In the genomic region with DNA sequence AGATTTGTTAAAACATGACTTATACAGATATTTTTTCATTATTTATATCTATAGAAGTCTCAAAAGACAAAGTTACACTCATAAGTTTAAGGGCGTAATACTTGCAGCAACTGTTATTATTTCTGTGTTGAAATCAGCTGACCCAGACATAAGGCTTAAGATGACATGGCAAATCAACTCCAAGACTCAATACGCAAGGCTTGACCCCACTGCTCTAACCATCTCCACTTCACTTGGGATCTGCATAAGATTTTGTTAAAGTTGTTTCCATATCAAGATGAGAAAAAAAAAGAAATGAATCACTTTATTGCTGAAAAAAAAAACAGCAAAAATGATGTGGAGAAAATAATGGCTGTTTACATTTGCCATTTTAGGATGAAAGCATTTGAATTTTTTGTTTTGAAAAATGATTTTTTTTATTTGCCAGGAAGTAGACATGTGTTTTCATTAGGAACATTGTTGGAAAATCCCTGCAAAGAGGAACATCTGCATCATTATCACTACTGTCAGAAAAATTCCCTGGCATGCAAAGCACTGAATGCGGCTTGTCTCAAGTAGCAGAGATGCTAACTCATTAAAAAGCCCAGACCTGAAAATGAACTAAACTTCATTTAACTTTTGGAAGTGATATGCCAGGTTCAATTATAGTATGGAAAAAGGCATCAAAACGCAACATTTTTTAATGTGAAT, we compare ENCODE assay signal across 17 cellular contexts.
DNase-seq lines count a peak whose midpoint lies in the region; ATAC-seq and TF ChIP-seq lines count a peak whose summit lies in the region.
"Had no signal": no experiment of that assay in that cellular context is flagged by ENCODE, and none has a peak within 500 bp of the region (broad histone marks: within the 10 kb centered on the region; RNA-seq: fewer than 3 reads in every experiment).

No MANE protein-coding gene starts in this region.

- H3K9me3 ChIP-seq in left ventricle myocardium inferior (replicated peaks) = no peaks in the 10 kb centered on the region
- no peaks in the 10 kb centered on the region for H3K9me3 ChIP-seq in heart left ventricle
- no peaks in the 10 kb centered on the region for H3K9me3 ChIP-seq in mesenchymal stem cell (ENCODE audit: control insufficient read depth, low read length)
- H3K9me3 ChIP-seq in spleen = no peaks in the 10 kb centered on the region
- no peaks in the 10 kb centered on the region for H3K9me3 ChIP-seq in hepatocyte (ENCODE audit: low read depth)
- H3K9me3 ChIP-seq in SJCRH30 (replicated peaks) = no peaks in the 10 kb centered on the region; the same call in 1 of the 2 replicates
- H3K9me3 ChIP-seq: MG63 had no signal

- H3K9ac ChIP-seq in mesenchymal stem cell (ENCODE audit: low read length) = peak overlapping the region; percentile 48

- H3K4me1 ChIP-seq in left ventricle myocardium inferior (peaks cover 36% of the 10 kb centered on the region), heart left ventricle (peaks cover 0 to 19% (median 4%) of the 10 kb centered on the region in 12 donors), mesenchymal stem cell (ENCODE audit: control insufficient read depth, insufficient read depth, low read depth, low read length) (peaks cover 2% of the 10 kb centered on the region), spleen (peaks cover 0 to 6% (median 0%) of the 10 kb centered on the region in 6 donors), hepatocyte (ENCODE audit: insufficient read depth) (no peaks in the 10 kb centered on the region), SJCRH30 (peaks cover 3% of the 10 kb centered on the region)

- WGBS in heart left ventricle, 4 donors = 36 to 65% (median 59%) methylated on average over 4 of the region's 4 CpGs
- 100% methylated on average over 1 of the region's 4 CpGs for WGBS in mesenchymal stem cell
- 66 to 83% (median 73%) methylated on average over 4 of the region's 4 CpGs for WGBS in spleen, 5 donors
- WGBS in hepatocyte (ENCODE audit: low lambda C conversion rate, missing lambda C conversion rate) = 65% methylated on average over 4 of the region's 4 CpGs

- no peak overlapping the region for H2AK5ac ChIP-seq in mesenchymal stem cell (ENCODE audit: low read length, severe bottlenecking)

- H3K27me3 ChIP-seq in left ventricle myocardium inferior (ENCODE audit: low read depth) = no peaks in the 10 kb centered on the region
- H3K27me3 ChIP-seq in heart left ventricle = no peaks in the 10 kb centered on the region
- no peaks in the 10 kb centered on the region for H3K27me3 ChIP-seq in mesenchymal stem cell (ENCODE audit: control insufficient read depth in 1 of 2, insufficient read depth in 1 of 2, low read length in 2 of 2)
- H3K27me3 ChIP-seq in spleen (replicated peaks in 1 of 7) = no peaks in the 10 kb centered on the region
- H3K27me3 ChIP-seq in hepatocyte = no peaks in the 10 kb centered on the region
- H3K27me3 ChIP-seq in SJCRH30 = no peaks in the 10 kb centered on the region
- H3K27me3 ChIP-seq: MG63 had no signal

- no peak overlapping the region for H3K18ac ChIP-seq in mesenchymal stem cell (ENCODE audit: low read depth in 1 of 2, low read length in 2 of 2)

- H3K23ac ChIP-seq in mesenchymal stem cell (ENCODE audit: low read length in 2 of 2) = no peak overlapping the region

- H2BK12ac ChIP-seq in mesenchymal stem cell (ENCODE audit: low read length in 2 of 2) = no peak overlapping the region

- H3K27ac ChIP-seq in left ventricle myocardium inferior (replicated peaks) = peak overlapping the region; percentile 20
- H3K27ac ChIP-seq in heart left ventricle = peak overlapping the region in 2 of 12 donors; percentile 27 to 33
- H3K27ac ChIP-seq in mesenchymal stem cell (ENCODE audit: low read length, poor library complexity, severe bottlenecking) = no peak overlapping the region
- peak overlapping the region in 5 of 8 donors; percentile 13 to 35 (median 21) for H3K27ac ChIP-seq in spleen
- H3K27ac ChIP-seq in hepatocyte = no peak overlapping the region
- H3K27ac ChIP-seq in SJCRH30 = no peak overlapping the region
- H3K27ac ChIP-seq: 22Rv1, C4-2B had no signal

- H2BK120ac ChIP-seq in mesenchymal stem cell (ENCODE audit: low read depth, low read length) = no peak overlapping the region

- H3K4ac ChIP-seq in mesenchymal stem cell (ENCODE audit: low read depth in 1 of 2, low read length in 2 of 2) = no peak overlapping the region

- H4K91ac ChIP-seq in mesenchymal stem cell (ENCODE audit: low read length) = no peak overlapping the region

- no peak for ATAC-seq in heart left ventricle
- ATAC-seq: HepG2 had no signal

- DNase-seq in left ventricle myocardium inferior (no peak), heart left ventricle (no peak), cardiac fibroblast (ENCODE audit: low read depth in 2 of 2) (peak; percentile 33 to 42), mesenchymal stem cell (peak; percentile 7), spleen (no peak), NCI-H446 treated with DMSO at 0.1 percent for 48 hours (lab: John Stamatoyannopoulos, UW) (no peak), hepatocyte (ENCODE audit: low spot score) (no peak), SJCRH30 (no peak)
- DNase-seq: HFFc6, Karpas-422, MG63, NCI-H1092, NCI-H2081 treated with DMSO at 0.1 percent for 48 hours, NCI-H524 had no signal

- H3K4me2 ChIP-seq in mesenchymal stem cell (ENCODE audit: low read length, poor library complexity, severe bottlenecking) = no peak overlapping the region
- H3K4me2 ChIP-seq in hepatocyte = no peak overlapping the region

- no peak overlapping the region for H3K4me3 ChIP-seq in left ventricle myocardium inferior
- H3K4me3 ChIP-seq in heart left ventricle = no peak overlapping the region
- H3K4me3 ChIP-seq in cardiac fibroblast (replicated peaks in 1 of 2; ENCODE audit: low read depth in 2 of 2, low read length in 2 of 2) = no peak overlapping the region
- H3K4me3 ChIP-seq in mesenchymal stem cell (ENCODE audit: insufficient read depth in 1 of 2, low read depth in 1 of 2, low read length in 2 of 2) = peak overlapping the region in 1 of 2 experiments; percentile 59
- no peak overlapping the region for H3K4me3 ChIP-seq in spleen
- H3K4me3 ChIP-seq in hepatocyte = no peak overlapping the region
- H3K4me3 ChIP-seq in SJCRH30 = no peak overlapping the region
- H3K4me3 ChIP-seq: MG63 had no signal

- intact Hi-C loops in left ventricle myocardium inferior (cut with micrococcal nuclease) (no loop called here), heart left ventricle (cut with DNase I) (no loop called here), spleen (cut with DNase I; ENCODE audit: low total_unique reads) (no loop called here)

- TF ChIP-seq CTCF in left ventricle myocardium inferior (IDR thresholded peaks at IDR 0.05; ENCODE audit: borderline replicate concordance) = no peak
- TF ChIP-seq CTCF in heart left ventricle (IDR thresholded peaks at IDR 0.05) = no peak
- no peak for TF ChIP-seq CTCF in cardiac fibroblast (IDR thresholded peaks at IDR 0.05; ENCODE audit: low read depth, low read length)
- TF ChIP-seq CTCF in spleen (IDR thresholded peaks at IDR 0.05 in 8 of 11, conservative IDR thresholded peaks at IDR 0.05 in 3 of 11) = no peak
- no peak for TF ChIP-seq CTCF in hepatocyte (IDR thresholded peaks at IDR 0.05; ENCODE audit: poor library complexity)

- H3K79me2 ChIP-seq in hepatocyte = no peaks in the 10 kb centered on the region

- H3K14ac ChIP-seq in mesenchymal stem cell (ENCODE audit: low read length in 2 of 2) = no peak overlapping the region

- H2BK5ac ChIP-seq in mesenchymal stem cell (ENCODE audit: low read depth, low read length, poor library complexity, severe bottlenecking) = no peak overlapping the region

- no peak for TF ChIP-seq POLR2A in heart left ventricle (IDR thresholded peaks at IDR 0.05)
- no peak for TF ChIP-seq POLR2A in spleen (IDR thresholded peaks at IDR 0.05)

- H3K36me3 ChIP-seq in left ventricle myocardium inferior (no peaks in the 10 kb centered on the region), heart left ventricle (no peaks in the 10 kb centered on the region), mesenchymal stem cell (ENCODE audit: control insufficient read depth in 1 of 2, insufficient read depth in 2 of 2, low read depth in 1 of 2, low read length in 2 of 2) (peaks cover 0 to 5% of the 10 kb centered on the region in 2 experiments), spleen (no peaks in the 10 kb centered on the region), hepatocyte (replicated peaks; ENCODE audit: insufficient read depth, low read depth) (no peaks in the 10 kb centered on the region), SJCRH30 (peaks cover 8% of the 10 kb centered on the region; the same call in 1 of the 2 replicates)
- H3K36me3 ChIP-seq: MG63 had no signal

- H2BK15ac ChIP-seq in mesenchymal stem cell (ENCODE audit: low read depth, poor library complexity, severe bottlenecking) = no peak overlapping the region

- H4K20me1 ChIP-seq in hepatocyte (ENCODE audit: insufficient read depth, poor library complexity, severe bottlenecking) = no peaks in the 10 kb centered on the region

- H3K9me2 ChIP-seq in hepatocyte (replicated peaks; ENCODE audit: insufficient read depth) = no peaks in the 10 kb centered on the region

- H2AFZ ChIP-seq in mesenchymal stem cell (ENCODE audit: low read depth, low read length) (no peak overlapping the region), hepatocyte (no peak overlapping the region)

- H4K8ac ChIP-seq in mesenchymal stem cell (ENCODE audit: low read length) = no peak overlapping the region

- H3K79me1 ChIP-seq in mesenchymal stem cell (replicated peaks; ENCODE audit: low read length, poor library complexity, severe bottlenecking) = peaks cover 18% of the 10 kb centered on the region

Comparison
In these comparisons a context has a peak if more than half of its experiments do, and no peak if none do; other contexts are left out.
1. DNase-seq: peak in cardiac fibroblast (2 of 2) and mesenchymal stem cell (single experiment); none in left ventricle myocardium inferior (single experiment), heart left ventricle (0 of 5), spleen (single experiment), NCI-H446 treated with DMSO at 0.1 percent for 48 hours (single experiment), hepatocyte (single experiment) and SJCRH30 (0 of 2).
2. H3K27ac ChIP-seq: peak in left ventricle myocardium inferior (single experiment) and spleen (5 of 8); none in mesenchymal stem cell (single experiment), hepatocyte (single experiment) and SJCRH30 (single experiment).